Comparison of ENCODE assay signal across 8 cellular contexts in the genomic region with DNA sequence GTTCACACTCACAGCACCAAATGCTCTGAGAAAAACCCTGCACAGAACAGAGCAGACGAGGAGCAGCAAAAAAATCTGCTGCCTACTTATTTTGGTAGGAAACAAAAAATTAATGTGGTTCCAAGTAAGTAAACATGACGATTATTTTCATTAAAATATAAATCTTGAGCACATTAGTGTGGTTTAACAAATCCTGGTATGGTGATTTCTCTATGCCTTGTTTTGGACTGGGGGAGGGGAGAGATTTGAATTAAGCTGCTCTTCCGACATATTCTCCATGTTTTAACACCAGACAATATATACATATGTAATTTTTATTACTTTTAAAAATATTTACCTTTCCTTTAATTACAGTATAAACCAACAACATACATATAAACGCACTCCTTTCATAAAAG. TPM values are rescaled to one million over a fixed set of nuclear protein-coding genes. Genes with fewer than 3 reads are reported as not detected.
DNase-seq lines count a peak whose midpoint lies in the region; ATAC-seq, FAIRE-seq and TF ChIP-seq lines count a peak whose summit lies in the region.

No MANE protein-coding gene starts in this region.

- ATAC-seq in right cardiac atrium (no peak), HG03039 (IDR thresholded peaks at IDR 0.05; ENCODE audit: unreplicated experiment) (no peak), GM19395 (IDR thresholded peaks at IDR 0.05; ENCODE audit: unreplicated experiment) (no peak), GM18505 (IDR thresholded peaks at IDR 0.05; ENCODE audit: unreplicated experiment) (no peak)

- H3K27ac ChIP-seq in WERI-Rb-1 (peak overlapping the region; percentile 91), right cardiac atrium (ENCODE audit: low read length) (peak overlapping the region; percentile 55), skin epidermis (peak overlapping the region in 14 of 21 experiments; percentile 11 to 100 (median 98))

- DNase-seq in HAP-1 (ENCODE audit: low spot score in 2 of 2) (peak in 1 of 2 experiments; percentile 35), WERI-Rb-1 (no peak), right cardiac atrium (no peak), RCC 7860 (ENCODE audit: low spot score) (no peak)

- WGBS in right cardiac atrium = 20% methylated on average over 4 of the region's 4 CpGs

- H3K9me3 ChIP-seq in HAP-1 (no peaks in the 10 kb centered on the region), WERI-Rb-1 (ENCODE audit: severe bottlenecking) (no peaks in the 10 kb centered on the region), right cardiac atrium (ENCODE audit: control insufficient read depth, low read length) (no peaks in the 10 kb centered on the region)

- H3K27me3 ChIP-seq in HAP-1 (ENCODE audit: low read depth) = no peaks in the 10 kb centered on the region
- no peaks in the 10 kb centered on the region for H3K27me3 ChIP-seq in WERI-Rb-1 (ENCODE audit: insufficient read depth, low read depth, severe bottlenecking)
- H3K27me3 ChIP-seq in right cardiac atrium (ENCODE audit: control insufficient read depth, insufficient read depth) = no peaks in the 10 kb centered on the region

- FAIRE-seq in RCC 7860 (lab: Jason Lieb, UNC) = no peak

- no peak for TF ChIP-seq CTCF in WERI-Rb-1 (IDR thresholded peaks at IDR 0.05; ENCODE audit: low read depth, low read length)

- intact Hi-C loops in right cardiac atrium (cut with DNase I) = loop anchor here (5.0 to 10.0 kb wide), 6 partner anchors 55 to 365 kb away; no protein-coding TSS in a partner anchor

- in situ Hi-C loops in HAP-1 (cut with MboI; ENCODE audit: low sequenced_read_pairs) = loop anchor here (10.0 kb wide), 1 partner anchor 205 kb away; no protein-coding TSS in a partner anchor

- peak overlapping the region; percentile 62 for H3K4me3 ChIP-seq in HAP-1
- H3K4me3 ChIP-seq in WERI-Rb-1 (ENCODE audit: low read depth, low read length) = peak overlapping the region; percentile 68
- H3K4me3 ChIP-seq in right cardiac atrium (ENCODE audit: low read length) = peak overlapping the region; percentile 71
- H3K4me3 ChIP-seq in skin epidermis = peak overlapping the region; percentile 56 to 83 (median 69)

- no peak for TF ChIP-seq POLR2A in GM18505 (IDR thresholded peaks at IDR 0.05; ENCODE audit: borderline replicate concordance, extremely low read depth, insufficient read depth, insufficient read length)

- H3K36me3 ChIP-seq in HAP-1 (replicated peaks) = no peaks in the 10 kb centered on the region
- H3K36me3 ChIP-seq in WERI-Rb-1 = peaks cover 3% of the 10 kb centered on the region

- H3K4me1 ChIP-seq in HAP-1 (peaks cover 40% of the 10 kb centered on the region), right cardiac atrium (ENCODE audit: control insufficient read depth, insufficient read depth, low read length) (no peaks in the 10 kb centered on the region)

RNA-seq across cellular contexts. Expression of gene CAMK2D, which starts 1.8 kb away (rescaled TPM):
- 100 to 1,000 TPM; 150 to 177 (median 152) TPM for total RNA-seq in right cardiac atrium
- 77.2 TPM for polyA plus RNA-seq in right cardiac atrium
